8 cellular contexts compared by ENCODE assay signal in the genomic region with DNA sequence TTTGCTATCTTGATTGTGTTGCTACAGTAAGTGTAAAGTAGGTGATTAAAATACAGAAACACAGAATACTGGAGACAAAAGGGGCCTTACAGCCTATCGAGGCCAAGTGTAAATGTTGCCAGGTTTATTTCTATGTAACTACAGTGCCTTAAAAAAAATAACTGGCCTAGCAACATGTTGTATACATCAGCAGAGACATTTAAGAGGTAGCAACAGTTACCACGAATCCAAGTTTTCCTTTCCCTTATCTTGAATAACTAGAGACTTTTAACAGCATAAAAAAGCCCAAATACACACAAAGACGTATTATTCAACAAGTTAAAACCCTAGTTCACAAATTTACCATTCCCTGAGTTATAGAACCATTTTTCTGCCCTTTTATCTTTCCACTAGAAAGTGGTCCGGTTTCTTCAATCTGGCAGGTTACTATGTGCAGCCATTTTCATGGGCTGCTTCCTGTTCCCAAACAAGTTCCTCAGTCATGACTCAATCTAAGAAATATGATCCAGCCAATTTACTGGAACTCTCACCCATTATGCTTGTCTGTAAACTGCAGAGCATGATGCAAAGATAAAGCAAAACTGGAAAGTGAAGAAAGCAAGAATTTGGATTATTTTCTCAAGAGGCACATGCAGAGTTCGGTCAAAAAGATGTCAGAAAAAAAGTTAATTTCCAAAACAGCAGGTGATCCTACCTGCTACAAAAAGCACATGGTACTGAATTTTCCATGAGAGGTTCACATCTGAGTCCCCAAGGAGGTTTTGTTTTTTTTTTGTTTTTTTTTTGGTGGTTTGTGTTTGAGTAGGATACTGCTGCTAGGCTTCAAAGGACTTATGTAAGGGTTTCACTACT. TPM values are rescaled to one million over a fixed set of nuclear protein-coding genes. Genes with fewer than 3 reads are reported as not detected.
DNase-seq lines count a peak whose midpoint lies in the region; ATAC-seq and TF ChIP-seq lines count a peak whose summit lies in the region.

No MANE protein-coding gene starts in this region.

- H3K4me1 Mint-ChIP-seq in CD14-positive monocyte = peaks cover 81% of the 10 kb centered on the region
- H3K4me1 Mint-ChIP-seq in activated CD8-positive, alpha-beta T cell treated with anti-CD3 and anti-CD28 coated beads, Interleukin-2, amount 10 ng/mL, durations not matched to agents 7 days and 5 days (ENCODE audit: low read depth) = peaks cover 74% of the 10 kb centered on the region

- no peaks in the 10 kb centered on the region for H3K27me3 Mint-ChIP-seq in CD14-positive monocyte (ENCODE audit: low read depth in 3 of 3)
- no peaks in the 10 kb centered on the region for H3K27me3 Mint-ChIP-seq in activated CD8-positive, alpha-beta T cell treated with anti-CD3 and anti-CD28 coated beads, Interleukin-2, amount 10 ng/mL, durations not matched to agents 7 days and 5 days (ENCODE audit: low read depth)

- H3K4me3 Mint-ChIP-seq in CD14-positive monocyte = peak overlapping the region in 1 of 2 donors; percentile 59
- H3K4me3 Mint-ChIP-seq in activated CD8-positive, alpha-beta T cell treated with anti-CD3 and anti-CD28 coated beads, Interleukin-2, amount 10 ng/mL, durations not matched to agents 7 days and 5 days = no peak overlapping the region

- DNase-seq in CD14-positive monocyte (ENCODE audit: low spot score) (no peak), HT-29 (ENCODE audit: low spot score) (peak; percentile 79), glomerular endothelial cell (ENCODE audit: extremely low read depth, low read depth, low spot score) (peak; percentile 78), renal cortical epithelial cell (ENCODE audit: low read depth) (peak; percentile 97), HUDEP-2 (lab: John Stamatoyannopoulos, UW; ENCODE audit: unreplicated experiment in 76 of 76) (no peak), Ammon's horn (ENCODE audit: low spot score) (no peak)
- DNase-seq in activated CD8-positive, alpha-beta T cell treated with anti-CD3 and anti-CD28 coated beads, Interleukin-2, amount 10 ng/mL, durations not matched to agents 7 days and 5 days = no peak

- H3K36me3 Mint-ChIP-seq in CD14-positive monocyte = peaks cover 3 to 23% of the 10 kb centered on the region in 2 donors
- H3K36me3 Mint-ChIP-seq in activated CD8-positive, alpha-beta T cell treated with anti-CD3 and anti-CD28 coated beads, Interleukin-2, amount 10 ng/mL, durations not matched to agents 7 days and 5 days (ENCODE audit: low read depth) = peaks cover 41% of the 10 kb centered on the region

- no peak for ATAC-seq in activated CD8-positive, alpha-beta T cell treated with anti-CD3 and anti-CD28 coated beads, Interleukin-2, amount 10 ng/mL, durations not matched to agents 7 days and 5 days
- ATAC-seq in GM19467 (IDR thresholded peaks at IDR 0.05; ENCODE audit: unreplicated experiment) = no peak

- POLR2A ChIA-PET in activated CD8-positive, alpha-beta T cell treated with anti-CD3 and anti-CD28 coated beads, Interleukin-2, amount 10 ng/mL, durations not matched to agents 7 days and 5 days (lab: Charles Lee) = interaction anchor here (1.7 to 3.5 kb wide), 2 partner anchors 22 to 30 kb away, joined by 5 to 53 read pairs; partner anchors contain the start of genes HNRNPA3 and NFE2L2

- CTCF ChIA-PET in activated CD8-positive, alpha-beta T cell treated with anti-CD3 and anti-CD28 coated beads, Interleukin-2, amount 10 ng/mL, durations not matched to agents 7 days and 5 days (lab: Charles Lee) = interaction anchor here (0.9 to 3.6 kb wide), 3 partner anchors 12 to 91 kb away, joined by 3 to 17 read pairs (median 3); no protein-coding TSS in a partner anchor

- H3K9me3 Mint-ChIP-seq in CD14-positive monocyte = no peaks in the 10 kb centered on the region
- no peaks in the 10 kb centered on the region for H3K9me3 Mint-ChIP-seq in activated CD8-positive, alpha-beta T cell treated with anti-CD3 and anti-CD28 coated beads, Interleukin-2, amount 10 ng/mL, durations not matched to agents 7 days and 5 days (ENCODE audit: insufficient read depth)

- TF ChIP-seq CTCF in CD14-positive monocyte (IDR thresholded peaks at IDR 0.05) = no peak

- H3K27ac Mint-ChIP-seq in CD14-positive monocyte = peak overlapping the region; percentile 81 to 95 (median 91)
- H3K27ac Mint-ChIP-seq in activated CD8-positive, alpha-beta T cell treated with anti-CD3 and anti-CD28 coated beads, Interleukin-2, amount 10 ng/mL, durations not matched to agents 7 days and 5 days = peak overlapping the region; percentile 10

- intact Hi-C loops in CD14-positive monocyte (cut with micrococcal nuclease) = no loop called here

RNA-seq across cellular contexts. Expression of gene NFE2L2, which starts 22.2 kb away (rescaled TPM):
- polyA plus RNA-seq in CD14-positive monocyte = 10 to 100 TPM; 38.7 to 51.6 TPM
- total RNA-seq in HT-29 (2014; rRNA removed; shearing (Covaris generic)) = 30.8 and 30.9 TPM in 2 replicates
- total RNA-seq in activated CD8-positive, alpha-beta T cell treated with anti-CD3 and anti-CD28 coated beads, Interleukin-2, amount 10 ng/mL, durations not matched to agents 7 days and 5 days = 10 to 100 TPM; 61.3 to 64.3 TPM
- total RNA-seq in glomerular endothelial cell (55.9 and 90.2 TPM in 2 replicates), renal cortical epithelial cell (64.1 and 178 TPM in 2 replicates)

RNA-seq across cellular contexts. Expression of gene HNRNPA3, which starts 29.8 kb away (rescaled TPM):
- 10 to 100 TPM; 26.5 to 43.0 TPM for polyA plus RNA-seq in CD14-positive monocyte
- total RNA-seq in HT-29 (2014; rRNA removed; shearing (Covaris generic)) = 30.4 and 33.8 TPM in 2 replicates
- 100 to 1,000 TPM; 329 to 350 TPM for total RNA-seq in activated CD8-positive, alpha-beta T cell treated with anti-CD3 and anti-CD28 coated beads, Interleukin-2, amount 10 ng/mL, durations not matched to agents 7 days and 5 days
- 45.2 and 68.0 TPM in 2 replicates for total RNA-seq in glomerular endothelial cell
- total RNA-seq in renal cortical epithelial cell = 39.4 and 78.7 TPM in 2 replicates

Comparison
In these comparisons a context has a peak if more than half of its experiments do, and no peak if none do; other contexts are left out.
1. DNase-seq: peak in HT-29 (single experiment), glomerular endothelial cell (single experiment) and renal cortical epithelial cell (single experiment); none in CD14-positive monocyte (single experiment), activated CD8-positive, alpha-beta T cell treated with anti-CD3 and anti-CD28 coated beads, Interleukin-2, amount 10 ng/mL, durations not matched to agents 7 days and 5 days (single experiment), HUDEP-2 (0 of 76) and Ammon's horn (single experiment).